In the genomic region with DNA sequence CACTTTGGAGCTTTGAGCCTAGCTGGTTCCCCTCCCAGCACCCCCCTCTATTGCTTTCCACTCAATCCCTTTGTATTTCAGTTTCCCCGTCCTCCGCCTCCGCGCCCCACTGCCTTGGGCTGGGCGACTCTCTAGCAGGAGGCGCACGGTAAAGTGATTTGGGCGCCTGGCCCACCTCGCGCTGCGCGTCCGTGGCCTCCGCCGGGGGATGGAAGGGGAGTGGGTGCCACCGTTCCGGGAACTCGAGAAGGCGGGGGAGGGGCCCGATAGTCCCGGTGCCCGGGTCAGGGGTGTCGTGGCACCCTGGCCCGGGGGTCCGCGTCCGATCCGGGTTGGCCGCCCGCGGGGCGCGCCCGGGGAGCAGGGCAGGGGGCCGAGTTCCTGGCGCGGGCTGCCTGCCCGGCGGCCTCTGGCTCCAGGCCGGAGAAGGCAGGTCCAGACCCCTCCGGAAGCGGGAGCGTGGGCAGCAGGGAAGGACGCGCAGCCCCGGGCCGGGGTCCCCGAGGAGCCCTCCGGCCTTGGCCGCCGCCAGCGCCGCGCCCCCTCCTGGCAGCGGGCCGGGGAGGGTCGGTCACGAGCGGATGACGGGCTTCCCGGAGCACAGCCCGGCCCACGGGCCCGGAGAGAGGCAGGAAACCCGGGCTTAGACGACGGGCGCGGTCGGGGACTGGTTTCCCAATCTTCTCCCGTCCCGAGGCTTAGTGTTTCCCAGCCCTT, we compare ENCODE assay signal across 9 cellular contexts. TPM values are rescaled to one million over a fixed set of nuclear protein-coding genes. Genes with fewer than 3 reads are reported as not detected.
A peak's percentile ranks its signal among the peaks of the same experiment; 100 is the strongest.
DNase-seq lines count a peak whose midpoint lies in the region; ATAC-seq, FAIRE-seq and TF ChIP-seq lines count a peak whose summit lies in the region.
"Had no signal": no experiment of that assay in that cellular context is flagged by ENCODE, and none has a peak within 500 bp of the region (broad histone marks: within the 10 kb centered on the region; RNA-seq: fewer than 3 reads in every experiment).

No MANE protein-coding gene starts in this region.

- peak overlapping the region; percentile 76 for H2AFZ ChIP-seq in keratinocyte (ENCODE audit: control insufficient read depth, low read length)

- TF ChIP-seq CTCF in bronchial epithelial cell (IDR thresholded peaks at IDR 0.05; ENCODE audit: insufficient read depth, low read length, severe bottlenecking) (no peak), keratinocyte (optimal IDR thresholded peaks at IDR 0.05 in 1 of 3, IDR thresholded peaks at IDR 0.05 in 1 of 3, conservative IDR thresholded peaks at IDR 0.05 in 1 of 3; ENCODE audit: extremely low read depth in 1 of 3, insufficient read depth in 2 of 3, low read length in 3 of 3) (peak in 1 of 3 experiments; percentile 25)

- H3K9me1 ChIP-seq in keratinocyte (ENCODE audit: control insufficient read depth, extremely low read depth, insufficient read depth, low read length), result no peaks in the 10 kb centered on the region

- peak; percentile 47 for ATAC-seq in stimulated activated naive CD8-positive, alpha-beta T cell treated with anti-CD3 and anti-CD28 coated beads, Interleukin-15, Interleukin-2, amounts not matched to agents 100 U/mL and 50 U/mL, for 24 hours
- ATAC-seq in GM21381 (IDR thresholded peaks at IDR 0.05; ENCODE audit: unreplicated experiment), result no peak

- no peak overlapping the region for H3K27ac ChIP-seq in keratinocyte (ENCODE audit: control insufficient read depth, insufficient read depth, low read length)
- H3K27ac ChIP-seq: neutrophil had no signal

- H3K4me2 ChIP-seq in keratinocyte (ENCODE audit: control insufficient read depth, extremely low read depth, insufficient read depth, low read depth, low read length), result peak overlapping the region; percentile 76

- no peaks in the 10 kb centered on the region for H4K20me1 ChIP-seq in keratinocyte (ENCODE audit: control insufficient read depth, extremely low read depth, insufficient read depth, low read length)

- H3K36me3 ChIP-seq in bronchial epithelial cell (ENCODE audit: control insufficient read depth, insufficient read depth, low read length) (no peaks in the 10 kb centered on the region), keratinocyte (ENCODE audit: control insufficient read depth in 2 of 2, extremely low read depth in 1 of 2, insufficient read depth in 2 of 2, low read length in 2 of 2) (no peaks in the 10 kb centered on the region)
- H3K36me3 ChIP-seq: neutrophil had no signal

- no peaks in the 10 kb centered on the region for H3K4me1 ChIP-seq in keratinocyte (ENCODE audit: control insufficient read depth, extremely low read depth, insufficient read depth, low read length)

- H3K9me3 ChIP-seq in keratinocyte (ENCODE audit: control insufficient read depth, low read depth, low read length), result no peaks in the 10 kb centered on the region
- H3K9me3 ChIP-seq: neutrophil had no signal

- peak overlapping the region; percentile 60 for H3K9ac ChIP-seq in keratinocyte (ENCODE audit: control insufficient read depth, extremely low read depth, insufficient read depth, low read length)

- peak overlapping the region; percentile 31 for H3K4me3 ChIP-seq in bronchial epithelial cell (ENCODE audit: low read depth, low read length)
- peak overlapping the region; percentile 8 to 63 (median 15) for H3K4me3 ChIP-seq in keratinocyte (ENCODE audit: control insufficient read depth in 2 of 3, extremely low read depth in 1 of 3, insufficient read depth in 2 of 3, low read depth in 1 of 3, low read length in 3 of 3)

- no peak for FAIRE-seq in bronchial epithelial cell (lab: Jason Lieb, UNC)
- no peak for FAIRE-seq in keratinocyte (lab: Jason Lieb, UNC)

- no peaks in the 10 kb centered on the region for H3K79me2 ChIP-seq in keratinocyte (ENCODE audit: control insufficient read depth, insufficient read depth, low read length)

- H3K27me3 ChIP-seq in bronchial epithelial cell (ENCODE audit: control insufficient read depth, insufficient read depth, low read length) (no peaks in the 10 kb centered on the region), keratinocyte (ENCODE audit: control insufficient read depth, extremely low read depth, insufficient read depth, low read length) (no peaks in the 10 kb centered on the region)

- DNase-seq in HuH-7.5 (ENCODE audit: low spot score), result peak; percentile 51
- no peak for DNase-seq in bronchial epithelial cell (ENCODE audit: low read depth)
- DNase-seq in keratinocyte (ENCODE audit: low read depth, low spot score), result no peak
- DNase-seq in stimulated activated naive CD8-positive, alpha-beta T cell treated with anti-CD3 and anti-CD28 coated beads, Interleukin-15, Interleukin-2, amounts not matched to agents 100 U/mL and 50 U/mL, for 24 hours, result peak; percentile 19
- DNase-seq in NCI-H510A (lab: John Stamatoyannopoulos, UW), result no peak
- DNase-seq in stimulated activated naive CD4-positive, alpha-beta T cell treated with Interleukin-2 at 50 U/mL for 16 hours (lab: John Stamatoyannopoulos, UW), result no peak
- no peak for DNase-seq in SIG-M5 (lab: John Stamatoyannopoulos, UW)

- dilution Hi-C loops in keratinocyte (cut with MboI; ENCODE audit: extremely low pct_ligation_motif_present, low sequenced_read_pairs), result no loop called here

RNA-seq across cellular contexts. Expression of gene MEOX1, which starts 15.8 kb away (rescaled TPM):
- not detected in 2 replicates for total RNA-seq in bronchial epithelial cell
- 0.05 to 0.10 TPM (median 0.08 TPM) in 3 replicates for polyA plus RNA-seq in keratinocyte
- 0.31 TPM for polyA plus RNA-seq in keratinocyte (2011; ENCODE audit: low read depth)
- polyA plus RNA-seq in keratinocyte (2011; cell fraction: cytosol; rRNA removed), result 0.02 and 0.04 TPM in 2 replicates
- polyA plus RNA-seq in keratinocyte (2011; cell fraction: nucleus; rRNA removed), result 0.04 and 0.09 TPM in 2 replicates
- 0.11 and 0.28 TPM in 2 replicates for polyA plus RNA-seq in keratinocyte (2012; ENCODE audit: low replicate concordance)
- polyA minus RNA-seq in keratinocyte, result not detected in 3 replicates
- polyA minus RNA-seq in keratinocyte (2011; cell fraction: cytosol; rRNA and poly(A)+ RNA removed), result not detected
- polyA minus RNA-seq in keratinocyte (2011; cell fraction: nucleus; rRNA and poly(A)+ RNA removed), result not detected in 2 replicates

Comparison
In these comparisons a context has a peak if more than half of its experiments do, and no peak if none do; other contexts are left out.
1. DNase-seq: peak in HuH-7.5 (single experiment) and stimulated activated naive CD8-positive, alpha-beta T cell treated with anti-CD3 and anti-CD28 coated beads, Interleukin-15, Interleukin-2, amounts not matched to agents 100 U/mL and 50 U/mL, for 24 hours (single experiment); none in bronchial epithelial cell (single experiment), keratinocyte (single experiment), NCI-H510A (single experiment), stimulated activated naive CD4-positive, alpha-beta T cell treated with Interleukin-2 at 50 U/mL for 16 hours (single experiment) and SIG-M5 (single experiment).